Comparison of ENCODE assay signal across 1 cellular context in genomic region chr20:34190679-34191090, GRCh38.
TF ChIP-seq lines count a peak whose summit lies in the region.

No MANE protein-coding gene starts in this region.

TF ChIP-seq in HEK293, 187 proteins besides CTCF, POLR2A, EP300 and RAD21 (continued from another document and continues in another):
- TF ChIP-seq ZSCAN4 (tag by site-specific recombination; IDR thresholded peaks at IDR 0.05), result no peak
- TF ChIP-seq RBAK (tag by site-specific recombination; IDR thresholded peaks at IDR 0.05), result no peak
- no peak for TF ChIP-seq ZNF514 (tag by site-specific recombination; IDR thresholded peaks at IDR 0.05)
- no peak for TF ChIP-seq ZNF350 (tag by site-specific recombination; IDR thresholded peaks at IDR 0.05)
- TF ChIP-seq ZNF214 (tag by site-specific recombination; IDR thresholded peaks at IDR 0.05; ENCODE audit: borderline replicate concordance), result no peak
- no peak for TF ChIP-seq ZNF473 (tag by site-specific recombination; IDR thresholded peaks at IDR 0.05)
- no peak for TF ChIP-seq ZNF19 (tag by site-specific recombination; IDR thresholded peaks at IDR 0.05; ENCODE audit: low read depth)
- TF ChIP-seq AEBP2 (tag by site-specific recombination; IDR thresholded peaks at IDR 0.05; ENCODE audit: borderline replicate concordance), result no peak
- no peak for TF ChIP-seq KLF1 (tag by site-specific recombination; IDR thresholded peaks at IDR 0.05)
- TF ChIP-seq ZNF146 (tag by site-specific recombination; IDR thresholded peaks at IDR 0.05), result no peak
- TF ChIP-seq ZNF18 (tag by site-specific recombination; IDR thresholded peaks at IDR 0.05), result no peak
- no peak for TF ChIP-seq ZBTB48 (tag by site-specific recombination; IDR thresholded peaks at IDR 0.05)
- no peak for TF ChIP-seq YY2 (tag by site-specific recombination; IDR thresholded peaks at IDR 0.05)
- TF ChIP-seq ZNF501 (tag by site-specific recombination; IDR thresholded peaks at IDR 0.05), result no peak
- TF ChIP-seq ZNF433 (tag by site-specific recombination; IDR thresholded peaks at IDR 0.05; ENCODE audit: low read depth), result no peak
- TF ChIP-seq ZNF658 (tag by site-specific recombination; IDR thresholded peaks at IDR 0.05), result no peak
- TF ChIP-seq KLF17 (tag by site-specific recombination; IDR thresholded peaks at IDR 0.05), result no peak
- 0 out of 2 replicates have a peak, but pooled peaks have one; percentile 56 for TF ChIP-seq ZNF2 (tag by site-specific recombination; IDR thresholded peaks at IDR 0.05)
- TF ChIP-seq ZNF843 (tag by site-specific recombination; IDR thresholded peaks at IDR 0.05), result no peak
- TF ChIP-seq IKZF3 (tag by site-specific recombination; IDR thresholded peaks at IDR 0.05), result peak; percentile 73
- no peak for TF ChIP-seq ZNF585B (tag by site-specific recombination; IDR thresholded peaks at IDR 0.05)
- TF ChIP-seq ZNF138 (tag by site-specific recombination; IDR thresholded peaks at IDR 0.05; ENCODE audit: borderline replicate concordance), result no peak
- TF ChIP-seq ZNF596 (tag by site-specific recombination; IDR thresholded peaks at IDR 0.05), result no peak
- no peak for TF ChIP-seq BCL11B (tag by site-specific recombination; IDR thresholded peaks at IDR 0.05; ENCODE audit: low read depth)
- TF ChIP-seq HIC1 (tag by site-specific recombination; IDR thresholded peaks at IDR 0.05), result no peak
- no peak for TF ChIP-seq ZNF24 (tag by site-specific recombination; IDR thresholded peaks at IDR 0.05)
- TF ChIP-seq TCF7L2 (IDR thresholded peaks at IDR 0.05; ENCODE audit: borderline replicate concordance, low read depth, low read length), result no peak
- no peak for TF ChIP-seq SETDB1 (IDR thresholded peaks at IDR 0.05; ENCODE audit: insufficient read length, low read length)
- TF ChIP-seq ZNF791 (tag by site-specific recombination; IDR thresholded peaks at IDR 0.05), result no peak
- TF ChIP-seq ZNF174 (tag by site-specific recombination; IDR thresholded peaks at IDR 0.05), result no peak
- TF ChIP-seq ZNF391 (tag by site-specific recombination; IDR thresholded peaks at IDR 0.05; ENCODE audit: borderline replicate concordance, low read depth), result no peak
- no peak for TF ChIP-seq ELK4 (IDR thresholded peaks at IDR 0.05; ENCODE audit: borderline replicate concordance, low read depth, low read length)
- peak; percentile 99 for TF ChIP-seq ZNF654 (tag by site-specific recombination; IDR thresholded peaks at IDR 0.05; ENCODE audit: low read depth)
- no peak for TF ChIP-seq ZBTB21 (tag by site-specific recombination; IDR thresholded peaks at IDR 0.05)
- TF ChIP-seq ZNF394 (tag by site-specific recombination; IDR thresholded peaks at IDR 0.05; ENCODE audit: borderline replicate concordance), result no peak
- 0 out of 2 replicates have a peak, but pooled peaks have one; percentile 33 for TF ChIP-seq ZBTB44 (tag by site-specific recombination; IDR thresholded peaks at IDR 0.05)
- TF ChIP-seq ZNF362 (tag by site-specific recombination; IDR thresholded peaks at IDR 0.05), result no peak
- no peak for TF ChIP-seq ZXDB (tag by site-specific recombination; IDR thresholded peaks at IDR 0.05)
- no peak for TF ChIP-seq ATF2 (tag by site-specific recombination; IDR thresholded peaks at IDR 0.05; ENCODE audit: low read depth)
- TF ChIP-seq PATZ1 (tag by site-specific recombination; IDR thresholded peaks at IDR 0.05), result no peak
- no peak for TF ChIP-seq ZNF133 (tag by site-specific recombination; IDR thresholded peaks at IDR 0.05)
- no peak for TF ChIP-seq SP3 (tag by site-specific recombination; IDR thresholded peaks at IDR 0.05)
- TF ChIP-seq PRDM10 (tag by site-specific recombination; IDR thresholded peaks at IDR 0.05), result 0 out of 2 replicates have a peak, but pooled peaks have one; percentile 27
- TF ChIP-seq ZNF530 (tag by site-specific recombination; IDR thresholded peaks at IDR 0.05; ENCODE audit: low read depth), result no peak
- no peak for TF ChIP-seq KLF16 (tag by site-specific recombination; IDR thresholded peaks at IDR 0.05)
- no peak for TF ChIP-seq ZNF561 (tag by site-specific recombination; IDR thresholded peaks at IDR 0.05; ENCODE audit: borderline replicate concordance)
- no peak for TF ChIP-seq ZFP37 (tag by site-specific recombination; IDR thresholded peaks at IDR 0.05)
